Comparison of ENCODE assay signal across 31 cellular contexts in genomic region chr5:132797651-132798050, GRCh38. TPM values are rescaled to one million over a fixed set of nuclear protein-coding genes. Genes with fewer than 3 reads are reported as not detected.
A peak's percentile ranks its signal among the peaks of the same experiment; 100 is the strongest.
DNase-seq lines count a peak whose midpoint lies in the region; ATAC-seq and TF ChIP-seq lines count a peak whose summit lies in the region.
"Had no signal": no experiment of that assay in that cellular context is flagged by ENCODE, and none has a peak within 500 bp of the region (broad histone marks: within the 10 kb centered on the region; RNA-seq: fewer than 3 reads in every experiment).

No MANE protein-coding gene starts in this region.

- H3K36me3 Mint-ChIP-seq in stimulated activated naive B cell treated with anti-CD40 and anti-IgM and Interleukin-4, amounts not matched to agents 10 μg/mL and 1 μg/mL and 100 μg/mL, for 72 hours = no peaks in the 10 kb centered on the region
- H3K36me3 Mint-ChIP-seq: activated naive CD4-positive, alpha-beta T cell treated with anti-CD3 and anti-CD28 coated beads, Interleukin-2, amount 10 ng/mL, durations not matched to agents 7 days and 5 days; natural killer cell treated with Interleukin-12 subunit alpha and Interleukin-12 subunit beta and Interleukin-15 and Interleukin-18, amount 100 ng/mL, for 72 hours had no signal

- WGBS in mammary epithelial cell (ENCODE audit: low coverage, missing lambda C conversion rate) = 95% methylated on average over 2 of the region's 2 CpGs

- ATAC-seq in stimulated activated naive B cell treated with anti-CD40 and anti-IgM and Interleukin-4, amounts not matched to agents 10 μg/mL and 1 μg/mL and 100 μg/mL, for 72 hours (replicated peaks) = no peak
- ATAC-seq: GM12878; HCT116; left lung; natural killer cell treated with Interleukin-12 subunit alpha and Interleukin-12 subunit beta and Interleukin-15 and Interleukin-18, amount 100 ng/mL, for 72 hours; sciatic nerve; stimulated activated naive CD8-positive, alpha-beta T cell treated with anti-CD3 and anti-CD28 coated beads, Interleukin-15, Interleukin-2, amounts not matched to agents 100 U/mL and 50 U/mL, for 24 hours had no signal

- H2AFZ ChIP-seq in mammary epithelial cell (ENCODE audit: low read depth, low read length) = peak overlapping the region; percentile 40

- H3K27ac Mint-ChIP-seq in stimulated activated naive B cell treated with anti-CD40 and anti-IgM and Interleukin-4, amounts not matched to agents 10 μg/mL and 1 μg/mL and 100 μg/mL, for 72 hours = no peak overlapping the region
- H3K27ac Mint-ChIP-seq: activated naive CD4-positive, alpha-beta T cell treated with anti-CD3 and anti-CD28 coated beads, Interleukin-2, amount 10 ng/mL, durations not matched to agents 7 days and 5 days; natural killer cell treated with Interleukin-12 subunit alpha and Interleukin-12 subunit beta and Interleukin-15 and Interleukin-18, amount 100 ng/mL, for 72 hours; T-helper 2 cell treated with Interferon-gamma antibody and Interleukin-4, amounts not matched to agents 5 μg/mL and 100 μg/mL, for 36 hours had no signal

- in situ Hi-C loops in mammary epithelial cell (cut with MboI; ENCODE audit: low sequenced_read_pairs in 2 of 2) = no loop called here

- H3K27me3 ChIP-seq in mammary epithelial cell (ENCODE audit: insufficient read depth, low read length) (no peaks in the 10 kb centered on the region), breast epithelium (no peaks in the 10 kb centered on the region), dorsolateral prefrontal cortex (no peaks in the 10 kb centered on the region)

- no peak overlapping the region for H3K4me2 ChIP-seq in mammary epithelial cell (ENCODE audit: insufficient read depth, low read depth, low read length)

- dilution Hi-C loops in mammary epithelial cell (cut with HindIII; ENCODE audit: low sequenced_read_pairs) = no loop called here

- no peaks in the 10 kb centered on the region for H3K9me3 Mint-ChIP-seq in stimulated activated naive B cell treated with anti-CD40 and anti-IgM and Interleukin-4, amounts not matched to agents 10 μg/mL and 1 μg/mL and 100 μg/mL, for 72 hours
- H3K9me3 Mint-ChIP-seq: activated naive CD4-positive, alpha-beta T cell treated with anti-CD3 and anti-CD28 coated beads, Interleukin-2, amount 10 ng/mL, durations not matched to agents 7 days and 5 days; natural killer cell treated with Interleukin-12 subunit alpha and Interleukin-12 subunit beta and Interleukin-15 and Interleukin-18, amount 100 ng/mL, for 72 hours; T-helper 2 cell treated with Interferon-gamma antibody and Interleukin-4, amounts not matched to agents 5 μg/mL and 100 μg/mL, for 36 hours had no signal

- H3K9ac ChIP-seq in mammary epithelial cell (ENCODE audit: insufficient read depth, low read length) = no peak overlapping the region

- H3K4me1 ChIP-seq in mammary epithelial cell (ENCODE audit: insufficient read depth, low read length) = peaks cover 18% of the 10 kb centered on the region
- no peaks in the 10 kb centered on the region for H3K4me1 ChIP-seq in breast epithelium
- H3K4me1 ChIP-seq: left lung had no signal

- H3K9me3 ChIP-seq in mammary epithelial cell (replicated peaks; ENCODE audit: insufficient read depth, low read length) (no peaks in the 10 kb centered on the region), breast epithelium (no peaks in the 10 kb centered on the region)
- H3K9me3 ChIP-seq: left lung, tibial nerve had no signal

- H3K4me1 Mint-ChIP-seq in stimulated activated naive B cell treated with anti-CD40 and anti-IgM and Interleukin-4, amounts not matched to agents 10 μg/mL and 1 μg/mL and 100 μg/mL, for 72 hours = no peaks in the 10 kb centered on the region
- H3K4me1 Mint-ChIP-seq: activated naive CD4-positive, alpha-beta T cell treated with anti-CD3 and anti-CD28 coated beads, Interleukin-2, amount 10 ng/mL, durations not matched to agents 7 days and 5 days had no signal

- DNase-seq in mammary epithelial cell (no peak), breast epithelium (ENCODE audit: low spot score in 2 of 2) (no peak), dorsolateral prefrontal cortex (peak in 6 of 10 donors; percentile 47 to 79 (median 62)), mesenteric fat pad (ENCODE audit: low spot score) (peak; percentile 39), NCI-H1417 treated with DMSO at 0.1 percent for 48 hours (lab: John Stamatoyannopoulos, UW) (no peak), NCI-H1694 treated with DMSO at 0.1 percent for 48 hours (lab: John Stamatoyannopoulos, UW) (no peak), AG08396 (ENCODE audit: low spot score) (no peak)
- DNase-seq in stimulated activated naive B cell treated with anti-CD40 and anti-IgM and Interleukin-4, amounts not matched to agents 10 μg/mL and 1 μg/mL and 100 μg/mL, for 72 hours = no peak
- DNase-seq: 8988T; activated CD4-positive, alpha-beta T cell treated with anti-CD3 and anti-CD28 coated beads for 48 hours; activated naive CD4-positive, alpha-beta T cell treated with anti-CD3 and anti-CD28 coated beads, Interleukin-2, amount 10 ng/mL, durations not matched to agents 7 days and 5 days; activated T-cell treated with anti-CD3 and anti-CD28 coated beads, Interleukin-2, amount 50 U/mL, for 48 hours; DMS79 treated with DMSO at 0.1 percent for 48 hours; left lung; NCI-H1048; NCI-H187 treated with DMSO at 0.1 percent for 48 hours; NCI-H524 treated with DMSO at 0.1 percent for 48 hours; RPMI8226; stimulated activated naive CD8-positive, alpha-beta T cell treated with anti-CD3 and anti-CD28 coated beads, Interleukin-15, Interleukin-2, amounts not matched to agents 100 U/mL and 50 U/mL, for 24 hours had no signal

- H4K20me1 ChIP-seq in mammary epithelial cell (ENCODE audit: insufficient read depth, low read length) = no peaks in the 10 kb centered on the region

- intact Hi-C loops in mammary epithelial cell (cut with micrococcal nuclease) (no loop called here), breast epithelium (cut with DNase I; ENCODE audit: low total_unique reads) (no loop called here), dorsolateral prefrontal cortex (cut with DNase I) (loop anchor here in 1 of 2 donors (2.0 kb wide), 1 partner anchor 17 kb away; no protein-coding TSS in a partner anchor)

- H3K27ac ChIP-seq in mammary epithelial cell (ENCODE audit: insufficient read depth, low read depth, low read length) = no peak overlapping the region
- H3K27ac ChIP-seq in breast epithelium = no peak overlapping the region
- H3K27ac ChIP-seq in dorsolateral prefrontal cortex = peak overlapping the region; percentile 71 to 100 (median 95)
- H3K27ac ChIP-seq: cardiac muscle cell, left lung, SK-N-MC, tibial nerve, VCaP had no signal

- H3K4me3 ChIP-seq in mammary epithelial cell (replicated peaks in 1 of 3; ENCODE audit: insufficient read depth in 1 of 3, low read depth in 2 of 3, low read length in 3 of 3) = no peak overlapping the region
- no peak overlapping the region for H3K4me3 ChIP-seq in breast epithelium
- peak overlapping the region in 4 of 59 donors; percentile 0 to 28 (median 10) for H3K4me3 ChIP-seq in dorsolateral prefrontal cortex
- H3K4me3 ChIP-seq: cardiac muscle cell, GM12878, left lung, SK-N-MC, tibial nerve had no signal

- H3K4me3 Mint-ChIP-seq in stimulated activated naive B cell treated with anti-CD40 and anti-IgM and Interleukin-4, amounts not matched to agents 10 μg/mL and 1 μg/mL and 100 μg/mL, for 72 hours = no peak overlapping the region
- H3K4me3 Mint-ChIP-seq: activated naive CD4-positive, alpha-beta T cell treated with anti-CD3 and anti-CD28 coated beads, Interleukin-2, amount 10 ng/mL, durations not matched to agents 7 days and 5 days; natural killer cell treated with Interleukin-12 subunit alpha and Interleukin-12 subunit beta and Interleukin-15 and Interleukin-18, amount 100 ng/mL, for 72 hours; T-helper 2 cell treated with Interferon-gamma antibody and Interleukin-4, amounts not matched to agents 5 μg/mL and 100 μg/mL, for 36 hours had no signal

- BruUV-seq in mammary epithelial cell (replicated peaks; lab: Mats Ljungman, UMichigan) = no TSS peak

- CTCF ChIA-PET in mammary epithelial cell (lab: Charles Lee; ENCODE audit: low non-redundant PET) = no interaction called here

- TF ChIP-seq POLR2A in breast epithelium (IDR thresholded peaks at IDR 0.05) = no peak

- no peaks in the 10 kb centered on the region for H3K79me2 ChIP-seq in mammary epithelial cell (ENCODE audit: insufficient read depth, low read length)

- peaks cover 29 to 63% of the 10 kb centered on the region in 2 donors for H3K27me3 Mint-ChIP-seq in stimulated activated naive B cell treated with anti-CD40 and anti-IgM and Interleukin-4, amounts not matched to agents 10 μg/mL and 1 μg/mL and 100 μg/mL, for 72 hours

- TF ChIP-seq CTCF in mammary epithelial cell (conservative IDR thresholded peaks at IDR 0.05 in 1 of 2, IDR thresholded peaks at IDR 0.05 in 1 of 2; ENCODE audit: extremely low read depth in 1 of 2, insufficient read depth in 1 of 2, low read depth in 1 of 2, low read length in 2 of 2) (no peak), breast epithelium (IDR thresholded peaks at IDR 0.05) (no peak), dorsolateral prefrontal cortex (IDR thresholded peaks at IDR 0.05 in 54 of 56, conservative IDR thresholded peaks at IDR 0.05 in 2 of 56; ENCODE audit: low read depth in 1 of 56, partially characterized antibody in 56 of 56) (peak in 1 of 56 donors; percentile 21)

- H3K36me3 ChIP-seq in mammary epithelial cell (ENCODE audit: insufficient read depth, low read length) = no peaks in the 10 kb centered on the region
- H3K36me3 ChIP-seq in breast epithelium = no peaks in the 10 kb centered on the region
- H3K36me3 ChIP-seq: cardiac muscle cell, left lung, tibial nerve had no signal

RNA-seq across cellular contexts. Expression of gene SOWAHA, which starts 15.5 kb away (rescaled TPM):
- total RNA-seq in mammary epithelial cell (not detected), breast epithelium (1 to 10 TPM in 1 of 3 donors, under 1 TPM in 2; 0.66 to 3.2 (median 0.96) TPM), dorsolateral prefrontal cortex (100 to 1,000 TPM in 3 of 120 experiments, 10 to 100 TPM in 117; 15.4 to 106 (median 48.7) TPM), mesenteric fat pad (not detected)
- polyA plus RNA-seq in mammary epithelial cell = 0.07 TPM
- polyA minus RNA-seq in mammary epithelial cell = not detected
- total RNA-seq: cardiac muscle cell; dermis microvascular lymphatic vessel endothelial cell; mononuclear cell; natural killer cell treated with Interleukin-12 subunit alpha and Interleukin-12 subunit beta and Interleukin-15 and Interleukin-18, amount 100 ng/mL, for 72 hours had no signal
- polyA plus RNA-seq: BJ, cardiac muscle cell had no signal

RNA-seq across cellular contexts. Expression of gene SEPTIN8, which starts 20.6 kb away (rescaled TPM):
- total RNA-seq in mammary epithelial cell = 10 to 100 TPM; 41.0 to 57.5 TPM
- polyA plus RNA-seq in mammary epithelial cell = 46.4 TPM
- 69.7 TPM for polyA minus RNA-seq in mammary epithelial cell
- total RNA-seq in breast epithelium = 10 to 100 TPM; 26.4 to 43.0 (median 40.0) TPM
- total RNA-seq in dorsolateral prefrontal cortex = 100 to 1,000 TPM; 221 to 622 (median 319) TPM
- 33.4 TPM for total RNA-seq in mesenteric fat pad

RNA-seq across cellular contexts. Expression of gene SHROOM1, which starts 32.8 kb away (rescaled TPM):
- 10 to 100 TPM in 1 of 2 donors, 1 to 10 TPM in 1; 4.7 to 13.0 TPM for total RNA-seq in mammary epithelial cell
- 5.7 TPM for polyA plus RNA-seq in mammary epithelial cell
- polyA minus RNA-seq in mammary epithelial cell = 0.31 TPM
- total RNA-seq in breast epithelium = 10 to 100 TPM in 1 of 3 donors, 1 to 10 TPM in 2; 2.4 to 12.6 (median 9.5) TPM
- total RNA-seq in dorsolateral prefrontal cortex = 10 to 100 TPM; 14.1 to 91.8 (median 29.3) TPM
- 10.6 TPM for total RNA-seq in mesenteric fat pad

RNA-seq across cellular contexts. Expression of gene CCNI2, which starts 50.4 kb away (rescaled TPM):
- not detected for total RNA-seq in mammary epithelial cell
- 0.09 TPM for polyA plus RNA-seq in mammary epithelial cell
- not detected for polyA minus RNA-seq in mammary epithelial cell
- 1 to 10 TPM in 1 of 3 donors, under 1 TPM in 1, not detected in 1; 0.98 to 2.0 TPM for total RNA-seq in breast epithelium
- total RNA-seq in dorsolateral prefrontal cortex = 1 to 10 TPM in 83 of 120 experiments, under 1 TPM in 36, not detected in 1; 0.26 to 4.5 (median 1.5) TPM
- not detected for total RNA-seq in mesenteric fat pad
- total RNA-seq: cardiac muscle cell, tibial nerve had no signal
- polyA plus RNA-seq: BJ had no signal

Comparison
In these comparisons a context has a peak if more than half of its experiments do, and no peak if none do; other contexts are left out.
1. DNase-seq: peak in dorsolateral prefrontal cortex (6 of 10) and mesenteric fat pad (single experiment); none in mammary epithelial cell (single experiment), breast epithelium (0 of 2), NCI-H1417 treated with DMSO at 0.1 percent for 48 hours (single experiment), NCI-H1694 treated with DMSO at 0.1 percent for 48 hours (single experiment), stimulated activated naive B cell treated with anti-CD40 and anti-IgM and Interleukin-4, amounts not matched to agents 10 μg/mL and 1 μg/mL and 100 μg/mL, for 72 hours (single experiment) and AG08396 (single experiment).
2. H3K27ac ChIP-seq: peak in dorsolateral prefrontal cortex (59 of 59); none in mammary epithelial cell (single experiment) and breast epithelium (0 of 2).